24 cellular contexts compared by ENCODE assay signal in genomic region chr18:55083461-55083860, GRCh38.
"Had no signal": no experiment of that assay in that cellular context is flagged by ENCODE, and none has a peak within 500 bp of the region (broad histone marks: within the 10 kb centered on the region; RNA-seq: fewer than 3 reads in every experiment).

No MANE protein-coding gene starts in this region.

- H3K36me3 Mint-ChIP-seq: activated naive CD4-positive, alpha-beta T cell treated with anti-CD3 and anti-CD28 coated beads, Interleukin-2, amount 50 U/mL, for 72 hours; natural killer cell had no signal

- H3K27ac Mint-ChIP-seq: activated CD8-positive, alpha-beta T cell treated with anti-CD3 and anti-CD28 coated beads for 36 hours; activated naive CD4-positive, alpha-beta T cell treated with anti-CD3 and anti-CD28 coated beads, Interleukin-2, amount 50 U/mL, for 72 hours; effector memory CD8-positive, alpha-beta T cell; natural killer cell; T-helper 17 cell had no signal

- DNase-seq: activated CD4-positive, alpha-beta T cell treated with anti-CD3 and anti-CD28 coated beads for 48 hours; activated CD8-positive, alpha-beta T cell treated with anti-CD3 and anti-CD28 coated beads for 36 hours; activated effector memory CD4-positive, alpha-beta T cell treated with anti-CD3 and anti-CD28 coated beads, Interleukin-2, amount 50 U/mL, for 16 hours; activated T-cell treated with anti-CD3 and anti-CD28 coated beads, Interleukin-2, amount 50 U/mL, for 48 hours; amniotic stem cell; cerebellar nuclear complex; dermis blood vessel endothelial cell; effector memory CD8-positive, alpha-beta T cell; gastrocnemius medialis; islet precursor cell; mammary epithelial cell; mucosa of descending colon; natural killer cell; retina; stimulated activated CD4-positive, alpha-beta T cell treated with anti-CD3 and anti-CD28 coated beads, Interleukin-2, amount 100 ng/mL, for 48 hours; stimulated activated naive CD4-positive, alpha-beta T cell; T-helper 17 cell had no signal

- H3K36me3 ChIP-seq: breast epithelium, gastrocnemius medialis, neutrophil, tibial nerve, vagina had no signal

- ATAC-seq: activated CD8-positive, alpha-beta T cell treated with anti-CD3 and anti-CD28 coated beads for 36 hours; activated naive CD4-positive, alpha-beta T cell treated with anti-CD3 and anti-CD28 coated beads, Interleukin-2, amount 50 U/mL, for 72 hours; effector memory CD8-positive, alpha-beta T cell; gastrocnemius medialis; left lobe of liver; mucosa of descending colon; natural killer cell; T-helper 17 cell had no signal

- H3K9me3 Mint-ChIP-seq: activated CD8-positive, alpha-beta T cell treated with anti-CD3 and anti-CD28 coated beads for 36 hours; natural killer cell had no signal

- H3K27ac ChIP-seq: breast epithelium, epithelial cell of prostate, gastrocnemius medialis, neutrophil, tibial nerve, vagina had no signal

- H3K9me3 ChIP-seq: breast epithelium, gastrocnemius medialis, mucosa of descending colon, neutrophil, tibial nerve, vagina had no signal

- H3K27me3 ChIP-seq: breast epithelium, gastrocnemius medialis, neutrophil, tibial nerve, vagina had no signal

- H3K4me3 Mint-ChIP-seq: activated CD8-positive, alpha-beta T cell treated with anti-CD3 and anti-CD28 coated beads for 36 hours; effector memory CD8-positive, alpha-beta T cell; natural killer cell; T-helper 17 cell had no signal

- H3K4me3 ChIP-seq: breast epithelium, gastrocnemius medialis, mucosa of descending colon, tibial nerve, vagina had no signal

- H3K4me1 Mint-ChIP-seq: natural killer cell, T-helper 17 cell had no signal

- H3K4me1 ChIP-seq: breast epithelium, gastrocnemius medialis, vagina had no signal

- H3K27me3 Mint-ChIP-seq: T-helper 17 cell had no signal
